ENCODE assay signal across 27 cellular contexts in the genomic region with DNA sequence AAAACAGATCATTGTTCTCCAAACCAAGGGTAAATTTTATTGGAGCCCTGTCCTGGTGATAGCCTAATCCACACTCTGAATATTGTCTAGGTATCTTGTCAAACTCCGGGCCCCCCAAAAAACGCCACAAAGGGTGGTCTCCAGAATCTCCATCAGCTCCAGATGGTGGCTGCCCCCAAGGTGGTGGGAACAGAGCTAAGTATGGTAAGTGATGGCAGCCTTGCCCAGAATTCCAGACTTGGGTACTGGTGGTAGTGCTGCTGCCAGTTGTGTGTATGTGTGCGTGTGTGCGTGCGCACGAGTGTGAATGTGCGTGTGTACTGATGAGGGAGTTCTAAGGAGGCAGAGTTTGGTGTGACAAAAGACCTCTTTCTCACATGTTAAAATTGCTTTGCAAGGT. TPM values are rescaled to one million over a fixed set of nuclear protein-coding genes. Genes with fewer than 3 reads are reported as not detected.
A peak's percentile ranks its signal among the peaks of the same experiment; 100 is the strongest.
DNase-seq lines count a peak whose midpoint lies in the region; ATAC-seq, FAIRE-seq and TF ChIP-seq lines count a peak whose summit lies in the region.
"Had no signal": no experiment of that assay in that cellular context is flagged by ENCODE, and none has a peak within 500 bp of the region (broad histone marks: within the 10 kb centered on the region; RNA-seq: fewer than 3 reads in every experiment).

No MANE protein-coding gene starts in this region.

- H3K27me3 Mint-ChIP-seq in central memory CD8-positive, alpha-beta T cell, result no peaks in the 10 kb centered on the region
- no peaks in the 10 kb centered on the region for H3K27me3 Mint-ChIP-seq in endodermal cell (ENCODE audit: insufficient read depth)
- H3K27me3 Mint-ChIP-seq in stimulated activated naive CD8-positive, alpha-beta T cell treated with anti-CD3 and anti-CD28 coated beads, Interleukin-15, amount 100 ng/mL, for 72 hours, result peaks cover 33% of the 10 kb centered on the region
- H3K27me3 Mint-ChIP-seq: CD4-positive, CD25-positive, alpha-beta regulatory T cell had no signal

- no peaks in the 10 kb centered on the region for H3K4me1 Mint-ChIP-seq in central memory CD8-positive, alpha-beta T cell
- H3K4me1 Mint-ChIP-seq in endodermal cell, result peaks cover 24% of the 10 kb centered on the region
- H3K4me1 Mint-ChIP-seq in stimulated activated naive CD8-positive, alpha-beta T cell treated with anti-CD3 and anti-CD28 coated beads, Interleukin-15, amount 100 ng/mL, for 72 hours, result peaks cover 20% of the 10 kb centered on the region

- POLR2A ChIA-PET in HepG2 (lab: Yijun Ruan, JAX), result interaction anchor here (1.3 to 3.6 kb wide), 4 partner anchors 101 to 119 kb away, joined by 3 to 17 read pairs (median 8); partner anchors contain the start of gene E2F6

- intact Hi-C loops in HepG2 (cut with micrococcal nuclease; ENCODE audit: unreplicated experiment), result loop anchor here (10.0 kb wide), 1 partner anchor 100 kb away; no protein-coding TSS in a partner anchor
- intact Hi-C loops in spleen (cut with DNase I; ENCODE audit: low total_unique reads), result loop anchor here (10.0 kb wide), 1 partner anchor 450 kb away; a partner anchor contains a TSS

- peaks cover 2% of the 10 kb centered on the region for H3K36me3 Mint-ChIP-seq in central memory CD8-positive, alpha-beta T cell (ENCODE audit: insufficient read depth)
- peaks cover 48% of the 10 kb centered on the region for H3K36me3 Mint-ChIP-seq in endodermal cell (ENCODE audit: low read depth)
- H3K36me3 Mint-ChIP-seq: CD14-positive monocyte; CD4-positive, alpha-beta memory T cell; CD4-positive, CD25-positive, alpha-beta regulatory T cell; CD8-positive, alpha-beta memory T cell had no signal

- peaks cover 3% of the 10 kb centered on the region for H3K4me1 ChIP-seq in endodermal cell (ENCODE audit: control insufficient read depth, insufficient read depth, low read length)
- peaks cover 22% of the 10 kb centered on the region for H3K4me1 ChIP-seq in HepG2 (ENCODE audit: insufficient read depth, low read length)
- H3K4me1 ChIP-seq in spleen, result no peaks in the 10 kb centered on the region
- H3K4me1 ChIP-seq in effector memory CD4-positive, alpha-beta T cell (ENCODE audit: control insufficient read depth, insufficient read depth, low read length, poor library complexity, severe bottlenecking), result no peaks in the 10 kb centered on the region
- H3K4me1 ChIP-seq: BE2C, BLaER1 had no signal

- peak overlapping the region; percentile 17 for H3K27ac Mint-ChIP-seq in central memory CD8-positive, alpha-beta T cell (ENCODE audit: low read depth)
- H3K27ac Mint-ChIP-seq in endodermal cell, result peak overlapping the region; percentile 30
- H3K27ac Mint-ChIP-seq in stimulated activated naive CD8-positive, alpha-beta T cell treated with anti-CD3 and anti-CD28 coated beads, Interleukin-15, amount 100 ng/mL, for 72 hours, result no peak overlapping the region
- H3K27ac Mint-ChIP-seq: CD14-positive monocyte; CD4-positive, alpha-beta memory T cell; CD4-positive, CD25-positive, alpha-beta regulatory T cell; CD8-positive, alpha-beta memory T cell had no signal

- no peak for DNase-seq in central memory CD8-positive, alpha-beta T cell (ENCODE audit: low spot score in 2 of 2)
- DNase-seq in endodermal cell (no peak), HepG2 (ENCODE audit: low spot score) (no peak), spleen (peak; percentile 47), putamen (ENCODE audit: low spot score) (no peak)
- DNase-seq in effector memory CD4-positive, alpha-beta T cell, result no peak
- no peak for DNase-seq in stimulated activated naive CD8-positive, alpha-beta T cell treated with anti-CD3 and anti-CD28 coated beads, Interleukin-15, amount 100 ng/mL, for 72 hours
- DNase-seq: 8988T; ACHN; BE2C; C1 segment of cervical spinal cord; CD4-positive, alpha-beta memory T cell; CD4-positive, CD25-positive, alpha-beta regulatory T cell; CD8-positive, alpha-beta memory T cell; COR-L47; DMS 273 treated with DMSO at 0.1 percent for 48 hours; DMS153; DMS53; DMS79; DND-41; EL; GDM1 had no signal

- no peak for TF ChIP-seq EP300 in HepG2 (IDR thresholded peaks at IDR 0.05; ENCODE audit: low read depth in 2 of 2, low read length in 2 of 2)
- no peak for TF ChIP-seq EP300 in HepG2 (CRISPR knock-in tag; IDR thresholded peaks at IDR 0.05; ENCODE audit: borderline replicate concordance)

- no peak for TF ChIP-seq POLR2A in HepG2 (IDR thresholded peaks at IDR 0.05; ENCODE audit: insufficient read depth in 1 of 2, low read depth in 2 of 2, low read length in 2 of 2)
- TF ChIP-seq POLR2A in spleen (IDR thresholded peaks at IDR 0.05), result no peak

- H3K4me2 ChIP-seq in HepG2 (ENCODE audit: low read depth, low read length), result no peak overlapping the region
- H3K4me2 ChIP-seq: BLaER1 had no signal

- no peak for TF ChIP-seq CTCF in endodermal cell (conservative IDR thresholded peaks at IDR 0.05)
- no peak for TF ChIP-seq CTCF in HepG2 (CRISPR knock-in tag; IDR thresholded peaks at IDR 0.05)
- no peak for TF ChIP-seq CTCF in spleen (IDR thresholded peaks at IDR 0.05 in 8 of 11, conservative IDR thresholded peaks at IDR 0.05 in 3 of 11)

- H4K20me1 ChIP-seq in HepG2 (ENCODE audit: insufficient read depth, low read length), result peaks cover 10% of the 10 kb centered on the region; the same call in 1 of the 2 replicates
- H4K20me1 ChIP-seq: BLaER1 had no signal

- in situ Hi-C loops in HepG2 (cut with HindIII; ENCODE audit: extremely low pct_ligation_motif_present, low pct_unique_long_range_greater_than_20kb), result loop anchor here (10.0 kb wide), 1 partner anchor 450 kb away; a partner anchor contains a TSS

- no peak overlapping the region for H3K4me3 Mint-ChIP-seq in central memory CD8-positive, alpha-beta T cell
- H3K4me3 Mint-ChIP-seq in endodermal cell, result no peak overlapping the region
- no peak overlapping the region for H3K4me3 Mint-ChIP-seq in stimulated activated naive CD8-positive, alpha-beta T cell treated with anti-CD3 and anti-CD28 coated beads, Interleukin-15, amount 100 ng/mL, for 72 hours
- H3K4me3 Mint-ChIP-seq: CD14-positive monocyte; CD4-positive, alpha-beta memory T cell; CD4-positive, CD25-positive, alpha-beta regulatory T cell; CD8-positive, alpha-beta memory T cell had no signal

- H3K9me3 Mint-ChIP-seq in central memory CD8-positive, alpha-beta T cell, result no peaks in the 10 kb centered on the region
- no peaks in the 10 kb centered on the region for H3K9me3 Mint-ChIP-seq in endodermal cell
- H3K9me3 Mint-ChIP-seq in stimulated activated naive CD8-positive, alpha-beta T cell treated with anti-CD3 and anti-CD28 coated beads, Interleukin-15, amount 100 ng/mL, for 72 hours, result no peaks in the 10 kb centered on the region
- H3K9me3 Mint-ChIP-seq: CD14-positive monocyte; CD4-positive, alpha-beta memory T cell; CD4-positive, CD25-positive, alpha-beta regulatory T cell; CD8-positive, alpha-beta memory T cell had no signal

- no TSS peak for BruUV-seq in HepG2 (replicated peaks; lab: Mats Ljungman, UMichigan)

- H3K27me3 ChIP-seq in endodermal cell (ENCODE audit: control insufficient read depth, insufficient read depth, low read length, poor library complexity, severe bottlenecking) (no peaks in the 10 kb centered on the region), HepG2 (ENCODE audit: control insufficient read depth in 1 of 2, insufficient read depth in 2 of 2, low read length in 2 of 2) (no peaks in the 10 kb centered on the region), spleen (replicated peaks in 1 of 7) (peaks cover 0 to 36% (median 0%) of the 10 kb centered on the region in 7 donors)
- H3K27me3 ChIP-seq in effector memory CD4-positive, alpha-beta T cell (replicated peaks; ENCODE audit: control insufficient read depth, insufficient read depth, low read length, poor library complexity, severe bottlenecking), result no peaks in the 10 kb centered on the region
- H3K27me3 ChIP-seq: BE2C, BLaER1 had no signal

- H2AFZ ChIP-seq in HepG2 (ENCODE audit: low read length), result no peak overlapping the region

- H3K27ac ChIP-seq in endodermal cell (ENCODE audit: low read depth, low read length), result no peak overlapping the region
- H3K27ac ChIP-seq in HepG2 (ENCODE audit: extremely low read length, insufficient read depth, low read length), result no peak overlapping the region
- no peak overlapping the region for H3K27ac ChIP-seq in spleen
- H3K27ac ChIP-seq in effector memory CD4-positive, alpha-beta T cell (ENCODE audit: insufficient read depth, low read length, poor library complexity, severe bottlenecking), result no peak overlapping the region
- H3K27ac ChIP-seq: BLaER1 had no signal

- peaks cover 94% of the 10 kb centered on the region for H3K36me3 ChIP-seq in endodermal cell (ENCODE audit: control insufficient read depth, insufficient read depth, low read length)
- H3K36me3 ChIP-seq in HepG2 (replicated peaks in 1 of 2; ENCODE audit: control insufficient read depth in 1 of 2, insufficient read depth in 2 of 2, low read length in 2 of 2), result peaks cover 56 to 82% of the 10 kb centered on the region in 2 experiments
- no peaks in the 10 kb centered on the region for H3K36me3 ChIP-seq in spleen
- H3K36me3 ChIP-seq in effector memory CD4-positive, alpha-beta T cell (ENCODE audit: control insufficient read depth, insufficient read depth, low read length), result no peaks in the 10 kb centered on the region
- H3K36me3 ChIP-seq: BE2C, BLaER1 had no signal

- no peak for TF ChIP-seq RAD21 in HepG2 (CRISPR knock-in tag; IDR thresholded peaks at IDR 0.05)

- H3K9me3 ChIP-seq in endodermal cell (ENCODE audit: control insufficient read depth, low read length) (no peaks in the 10 kb centered on the region), HepG2 (ENCODE audit: low read length) (no peaks in the 10 kb centered on the region), spleen (no peaks in the 10 kb centered on the region)
- no peaks in the 10 kb centered on the region for H3K9me3 ChIP-seq in effector memory CD4-positive, alpha-beta T cell (ENCODE audit: control insufficient read depth, low read length)
- H3K9me3 ChIP-seq: BE2C, BLaER1 had no signal

- no peak overlapping the region for H3K4me3 ChIP-seq in endodermal cell (ENCODE audit: low read length)
- no peak overlapping the region for H3K4me3 ChIP-seq in HepG2 (replicated peaks in 1 of 3; ENCODE audit: insufficient read depth in 1 of 3, low read depth in 2 of 3, low read length in 3 of 3)
- H3K4me3 ChIP-seq in spleen, result no peak overlapping the region
- no peak overlapping the region for H3K4me3 ChIP-seq in effector memory CD4-positive, alpha-beta T cell (ENCODE audit: insufficient read depth, low read depth, low read length, poor library complexity, severe bottlenecking)
- H3K4me3 ChIP-seq: BLaER1, GM12878 had no signal

- FAIRE-seq in HepG2 (lab: Jason Lieb, UNC), result no peak
- FAIRE-seq: A204.1 had no signal

- CTCF ChIA-PET in HepG2 (lab: Yijun Ruan, JAX; ENCODE audit: low intra/inter-chr PET ratio, low total read pairs), result interaction anchor here (1.5 to 5.8 kb wide), 2 partner anchors 107 to 453 kb away, joined by 6 to 193 read pairs; no protein-coding TSS in a partner anchor

- 97% methylated on average over 7 of the region's 7 CpGs; no CpG with 5 or more reads in 1 of the 2 experiments for WGBS in endodermal cell (ENCODE audit: insufficient coverage in 1 of 2, insufficient read length in 1 of 2), 2 experiments
- over 99% methylated on average over 7 of the region's 7 CpGs for WGBS in HepG2 (ENCODE audit: low lambda C conversion rate)
- WGBS in spleen, 5 donors, result 89 to 93% (median 93%) methylated on average over 7 of the region's 7 CpGs

- no peak for ATAC-seq in central memory CD8-positive, alpha-beta T cell (replicated peaks; ENCODE audit: extremely low read depth, poor library complexity, severe bottlenecking)
- no peak for ATAC-seq in HepG2
- ATAC-seq in GM21576 (IDR thresholded peaks at IDR 0.05; ENCODE audit: unreplicated experiment), result no peak
- ATAC-seq in stimulated activated naive CD8-positive, alpha-beta T cell treated with anti-CD3 and anti-CD28 coated beads, Interleukin-15, amount 100 ng/mL, for 72 hours, result no peak

- H3K79me2 ChIP-seq in HepG2 (ENCODE audit: insufficient read depth, low read length), result no peaks in the 10 kb centered on the region

- H3K9ac ChIP-seq in endodermal cell (ENCODE audit: extremely low read depth, low read length, poor library complexity, severe bottlenecking), result no peak overlapping the region
- no peak overlapping the region for H3K9ac ChIP-seq in HepG2 (ENCODE audit: insufficient read depth, low read depth, low read length)
- H3K9ac ChIP-seq: BLaER1 had no signal

RNA-seq across cellular contexts. Expression of gene GREB1, which starts 51.2 kb away (rescaled TPM):
- total RNA-seq in endodermal cell (100 to 1,000 TPM in 1 of 2 donors, 10 to 100 TPM in 1; 86.4 to 106 TPM), HepG2 (2016; rRNA removed; fragmentation: Illumina TruSeq; extraction: Trizol) (61.2 and 64.2 TPM in 2 replicates), spleen (1 to 10 TPM in 1 of 7 donors, under 1 TPM in 6; 0.35 to 1.6 (median 0.68) TPM)
- polyA plus RNA-seq in endodermal cell (2013, experiment 1 of 2), result 37.0 TPM
- polyA plus RNA-seq in endodermal cell (2013, experiment 2 of 2), result 37.3 TPM
- total RNA-seq in HepG2 (2016; cell fraction: cytosol; rRNA removed; fragmentation: Illumina TruSeq; extraction: Trizol; ENCODE audit: low read depth), result 22.9 and 28.7 TPM in 2 replicates
- 62.9 and 63.8 TPM in 2 replicates for total RNA-seq in HepG2 (2016; cell fraction: insoluble cytoplasmic fraction; rRNA removed; fragmentation: Illumina TruSeq; extraction: Trizol)
- 43.0 and 57.1 TPM in 2 replicates for total RNA-seq in HepG2 (2016; cell fraction: membrane; rRNA removed; fragmentation: Illumina TruSeq; extraction: Trizol)
- 118 and 132 TPM in 2 replicates for total RNA-seq in HepG2 (2016; cell fraction: nucleus; rRNA removed; fragmentation: Illumina TruSeq; extraction: Trizol)
- polyA plus RNA-seq in HepG2 (2011; rRNA removed) (26.8 and 31.3 TPM in 2 replicates), spleen (under 1 TPM in 2 of 3 donors, not detected in 1; 0.06 to 0.09 TPM)
- polyA plus RNA-seq in HepG2 (2011; cell fraction: cytosol; rRNA removed), result 20.4 and 21.0 TPM in 2 replicates
- polyA plus RNA-seq in HepG2 (2011; cell fraction: nucleus; rRNA removed), result 110 and 130 TPM in 2 replicates
- 47.0 and 84.0 TPM in 2 replicates for polyA plus RNA-seq in HepG2 (2012)
- polyA plus RNA-seq in HepG2 (2016; cell fraction: cytosol; fragmentation: Illumina TruSeq; extraction: Trizol; ENCODE audit: low read depth), result 10.7 and 14.3 TPM in 2 replicates
- 38.8 and 51.0 TPM in 2 replicates for polyA plus RNA-seq in HepG2 (2016; cell fraction: insoluble cytoplasmic fraction; fragmentation: Illumina TruSeq; extraction: Trizol; ENCODE audit: low read depth)
- 17.8 and 18.3 TPM in 2 replicates for polyA plus RNA-seq in HepG2 (2016; cell fraction: membrane; fragmentation: Illumina TruSeq; extraction: Trizol; ENCODE audit: low read depth)
- 158 and 174 TPM in 2 replicates for polyA plus RNA-seq in HepG2 (2016; cell fraction: nucleus; fragmentation: Illumina TruSeq; extraction: Trizol; ENCODE audit: insufficient read depth, low read depth)
- polyA minus RNA-seq in HepG2 (2011; rRNA and poly(A)+ RNA removed; ENCODE audit: low replicate concordance), result 1.5 and 97.9 TPM in 2 replicates
- polyA minus RNA-seq in HepG2 (2011; cell fraction: cytosol; rRNA and poly(A)+ RNA removed), result 60.3 and 64.2 TPM in 2 replicates
- polyA minus RNA-seq in HepG2 (2011; cell fraction: nucleus; rRNA and poly(A)+ RNA removed), result 142 and 160 TPM in 2 replicates
- polyA plus RNA-seq: CD14-positive monocyte; CD4-positive, alpha-beta memory T cell had no signal

Comparison
In these comparisons a context has a peak if more than half of its experiments do, and no peak if none do; other contexts are left out.
1. H3K27ac Mint-ChIP-seq: peak in central memory CD8-positive, alpha-beta T cell (single experiment) and endodermal cell (single experiment); none in stimulated activated naive CD8-positive, alpha-beta T cell treated with anti-CD3 and anti-CD28 coated beads, Interleukin-15, amount 100 ng/mL, for 72 hours (0 of 2).
2. RNA of gene GREB1, which starts 51.2 kb away (total RNA-seq): 86.4 to 106 TPM in endodermal cell and 22.9 to 132 TPM in HepG2; 0.35 to 1.6 TPM in spleen; every median in the first group is over 4 times any median in the second.